Comparison of ENCODE assay signal across 11 cellular contexts in the genomic region with DNA sequence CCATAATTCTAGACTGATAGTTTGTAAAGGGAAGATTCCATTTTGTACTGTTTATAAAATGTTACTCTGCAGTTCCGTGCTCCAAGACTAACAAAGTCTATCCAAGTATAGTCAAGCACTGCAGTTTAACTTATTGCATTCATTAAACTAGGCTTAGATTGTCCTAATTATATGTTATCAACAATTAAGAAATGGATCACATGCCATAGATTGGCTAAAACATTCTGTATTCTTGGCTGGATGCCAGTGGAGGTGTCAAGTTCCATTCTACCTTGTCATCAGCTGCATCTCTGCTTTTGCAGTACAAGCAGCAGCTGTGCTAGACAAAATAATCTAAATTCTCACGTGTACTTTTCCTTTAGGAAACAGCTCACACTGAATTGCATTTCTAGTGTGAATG.
DNase-seq lines count a peak whose midpoint lies in the region; ATAC-seq and TF ChIP-seq lines count a peak whose summit lies in the region.
"Had no signal": no experiment of that assay in that cellular context is flagged by ENCODE, and none has a peak within 500 bp of the region (broad histone marks: within the 10 kb centered on the region; RNA-seq: fewer than 3 reads in every experiment).

No MANE protein-coding gene starts in this region.

- no peak overlapping the region for H3K4me3 Mint-ChIP-seq in MCF 10A (ENCODE audit: unreplicated experiment)
- H3K4me3 Mint-ChIP-seq: endodermal cell had no signal

- TF ChIP-seq EP300 in transverse colon (IDR thresholded peaks at IDR 0.05; ENCODE audit: low read depth), result no peak

- H3K36me3 Mint-ChIP-seq in MCF 10A (ENCODE audit: insufficient read depth, unreplicated experiment), result no peaks in the 10 kb centered on the region

- DNase-seq in MCF 10A (ENCODE audit: unreplicated experiment) (peak; percentile 41), breast epithelium (ENCODE audit: low spot score in 2 of 2) (no peak), NCI-H345 (lab: John Stamatoyannopoulos, UW) (peak; percentile 85), coronary artery (ENCODE audit: low spot score) (no peak), transverse colon (no peak), ACHN (no peak), GM19238 (ENCODE audit: insufficient read length, low spot score) (no peak)
- DNase-seq: activated gamma-delta T cell, endodermal cell, left ventricle myocardium inferior had no signal

- intact Hi-C loops in MCF 10A (cut with micrococcal nuclease) (no loop called here), breast epithelium (cut with DNase I; ENCODE audit: low total_unique reads) (no loop called here), transverse colon (cut with DNase I; ENCODE audit: low total_unique reads) (no loop called here)

- H3K27ac Mint-ChIP-seq in MCF 10A (ENCODE audit: low read depth, unreplicated experiment), result no peak overlapping the region
- H3K27ac Mint-ChIP-seq: endodermal cell had no signal

- POLR2A ChIA-PET in MCF 10A (lab: Yijun Ruan, JAX), result no interaction called here

- no TSS peak for BruUV-seq in MCF 10A (replicated peaks; lab: Mats Ljungman, UMichigan)

- no peaks in the 10 kb centered on the region for H3K9me3 Mint-ChIP-seq in MCF 10A (ENCODE audit: unreplicated experiment)
- H3K9me3 Mint-ChIP-seq: endodermal cell had no signal

- H3K4me1 ChIP-seq in breast epithelium (no peaks in the 10 kb centered on the region), transverse colon (peaks cover 0 to 8% (median 0%) of the 10 kb centered on the region in 4 donors)

- H3K4me3 ChIP-seq in breast epithelium (no peak overlapping the region), coronary artery (no peak overlapping the region), transverse colon (no peak overlapping the region)
- H3K4me3 ChIP-seq: left ventricle myocardium inferior had no signal

- no peaks in the 10 kb centered on the region for H3K4me1 Mint-ChIP-seq in MCF 10A (ENCODE audit: insufficient read depth, unreplicated experiment)

- WGBS in transverse colon (ENCODE audit: low coverage in 1 of 2), 2 donors, result 37 to 41% methylated on average over 2 of the region's 2 CpGs

- H3K9me3 ChIP-seq in breast epithelium (no peaks in the 10 kb centered on the region), transverse colon (no peaks in the 10 kb centered on the region)
- H3K9me3 ChIP-seq: left ventricle myocardium inferior had no signal

- peaks cover 39% of the 10 kb centered on the region for H3K27me3 Mint-ChIP-seq in MCF 10A (ENCODE audit: insufficient read depth, unreplicated experiment)

- CTCF ChIA-PET in MCF 10A (lab: Yijun Ruan, JAX), result interaction anchor here (0.6 kb wide), 3 partner anchors 24 to 1518 kb away, joined by 3 to 4 read pairs (median 3); no protein-coding TSS in a partner anchor

- no peak overlapping the region for H3K27ac ChIP-seq in breast epithelium
- H3K27ac ChIP-seq in coronary artery, result peak overlapping the region; percentile 25 to 35
- H3K27ac ChIP-seq in transverse colon, result peak overlapping the region in 3 of 4 donors; percentile 10 to 31 (median 14)
- H3K27ac ChIP-seq: left ventricle myocardium inferior had no signal

- TF ChIP-seq POLR2A in breast epithelium (IDR thresholded peaks at IDR 0.05) (no peak), transverse colon (IDR thresholded peaks at IDR 0.05) (no peak)

- H3K36me3 ChIP-seq in breast epithelium, result no peaks in the 10 kb centered on the region
- H3K36me3 ChIP-seq in transverse colon, result no peaks in the 10 kb centered on the region
- H3K36me3 ChIP-seq: left ventricle myocardium inferior had no signal

- ATAC-seq in HG03045 (IDR thresholded peaks at IDR 0.05; ENCODE audit: unreplicated experiment), result no peak

- no peak for TF ChIP-seq CTCF in MCF 10A (IDR thresholded peaks at IDR 0.05; ENCODE audit: unreplicated experiment)
- TF ChIP-seq CTCF in breast epithelium (IDR thresholded peaks at IDR 0.05), result no peak
- no peak for TF ChIP-seq CTCF in coronary artery (IDR thresholded peaks at IDR 0.05)
- no peak for TF ChIP-seq CTCF in transverse colon (IDR thresholded peaks at IDR 0.05)

- no peaks in the 10 kb centered on the region for H3K27me3 ChIP-seq in breast epithelium
- H3K27me3 ChIP-seq in transverse colon, result no peaks in the 10 kb centered on the region

- in situ Hi-C loops in transverse colon (cut with MboI; ENCODE audit: low pct_ligation_motif_present in 1 of 4, low pct_unique_long_range_greater_than_20kb in 1 of 4, low sequenced_read_pairs in 3 of 4) (no loop called here), ACHN (cut with HindIII; ENCODE audit: low pct_ligation_motif_present, low pct_unique_long_range_greater_than_20kb, low sequenced_read_pairs) (no loop called here)

Comparison
In these comparisons a context has a peak if more than half of its experiments do, and no peak if none do; other contexts are left out.
1. DNase-seq: peak in MCF 10A (single experiment) and NCI-H345 (single experiment); none in breast epithelium (0 of 2), coronary artery (single experiment), transverse colon (single experiment), ACHN (single experiment) and GM19238 (single experiment).
2. H3K27ac ChIP-seq: peak in coronary artery (2 of 2) and transverse colon (3 of 4); none in breast epithelium (0 of 2).